ENCODE assay signal across 9 cellular contexts in the genomic region with DNA sequence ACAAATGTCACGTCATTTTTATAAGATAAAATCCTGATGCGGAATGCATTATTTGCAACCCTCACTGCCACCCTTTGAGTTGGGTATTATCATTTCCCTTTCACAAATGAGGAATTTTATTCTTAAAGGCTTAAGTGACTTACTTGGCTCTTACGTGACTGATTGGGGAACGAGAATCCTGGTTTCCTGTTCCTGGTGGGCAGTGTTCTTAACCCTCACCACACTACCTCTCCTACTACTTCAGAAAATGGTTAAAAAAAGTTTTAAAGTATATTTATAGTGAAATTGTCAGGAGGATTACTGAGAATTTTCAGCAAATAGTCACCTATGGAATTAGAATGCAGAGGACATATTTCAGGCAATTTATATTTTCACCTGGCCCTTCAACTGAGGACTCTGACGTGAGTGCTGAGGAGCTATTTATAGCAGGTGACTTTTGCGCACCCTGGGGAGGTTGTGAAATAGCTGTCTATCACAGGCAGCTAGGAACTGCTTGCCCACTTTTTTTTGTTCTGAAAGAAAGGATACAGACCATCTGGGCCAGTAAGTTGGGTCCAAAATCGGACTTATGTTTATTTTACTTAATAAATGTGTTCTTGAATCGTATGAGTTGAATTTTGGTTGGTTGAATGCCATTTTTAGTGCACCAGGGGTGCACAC. TPM values are rescaled to one million over a fixed set of nuclear protein-coding genes. Genes with fewer than 3 reads are reported as not detected.
DNase-seq lines count a peak whose midpoint lies in the region; ATAC-seq and TF ChIP-seq lines count a peak whose summit lies in the region.
"Had no signal": no experiment of that assay in that cellular context is flagged by ENCODE, and none has a peak within 500 bp of the region (broad histone marks: within the 10 kb centered on the region; RNA-seq: fewer than 3 reads in every experiment).

No MANE protein-coding gene starts in this region.

- no peaks in the 10 kb centered on the region for H3K36me3 ChIP-seq in MM.1S (replicated peaks; ENCODE audit: insufficient read depth, low read length)

- TF ChIP-seq CTCF in AG09319 (IDR thresholded peaks at IDR 0.05; ENCODE audit: low read depth, low read length): no peak
- TF ChIP-seq CTCF in epithelial cell of esophagus (IDR thresholded peaks at IDR 0.05; ENCODE audit: insufficient read depth, low read depth, low read length, missing control alignments): no peak
- TF ChIP-seq CTCF in MM.1S (IDR thresholded peaks at IDR 0.05; ENCODE audit: low read length): no peak

- no peaks in the 10 kb centered on the region for H3K79me2 ChIP-seq in MM.1S (ENCODE audit: low read length)

- H3K4me3 Mint-ChIP-seq in activated naive CD8-positive, alpha-beta T cell treated with anti-CD3 and anti-CD28 coated beads for 36 hours: no peak overlapping the region
- H3K4me3 Mint-ChIP-seq: CD4-positive, alpha-beta T cell had no signal

- H3K4me1 ChIP-seq in MM.1S (ENCODE audit: low read length): no peaks in the 10 kb centered on the region

- H3K4me2 ChIP-seq in MM.1S (ENCODE audit: low read depth, low read length): no peak overlapping the region

- no peaks in the 10 kb centered on the region for H3K9me3 ChIP-seq in MM.1S (replicated peaks; ENCODE audit: insufficient read depth, low read length)

- no peak overlapping the region for H3K27ac Mint-ChIP-seq in activated naive CD8-positive, alpha-beta T cell treated with anti-CD3 and anti-CD28 coated beads for 36 hours
- H3K27ac Mint-ChIP-seq: CD4-positive, alpha-beta T cell had no signal

- H3F3A ChIP-seq in MM.1S (ENCODE audit: insufficient read depth, low read length): no peaks in the 10 kb centered on the region

- no peaks in the 10 kb centered on the region for H4K20me1 ChIP-seq in MM.1S (ENCODE audit: insufficient read depth, low read length)

- no peaks in the 10 kb centered on the region for H3K4me1 Mint-ChIP-seq in activated naive CD8-positive, alpha-beta T cell treated with anti-CD3 and anti-CD28 coated beads for 36 hours

- no peaks in the 10 kb centered on the region for H3K36me3 Mint-ChIP-seq in activated naive CD8-positive, alpha-beta T cell treated with anti-CD3 and anti-CD28 coated beads for 36 hours

- no peak overlapping the region for H2AFZ ChIP-seq in MM.1S (ENCODE audit: low read length)

- peak; percentile 96 for ATAC-seq in GM21390 (IDR thresholded peaks at IDR 0.05; ENCODE audit: unreplicated experiment)

- no peak overlapping the region for H3K27ac ChIP-seq in MM.1S (ENCODE audit: low read length)

- H3K4me3 ChIP-seq in epithelial cell of esophagus (ENCODE audit: low read length) (no peak overlapping the region), MM.1S (ENCODE audit: low read length) (no peak overlapping the region)

- no peaks in the 10 kb centered on the region for H3K9me2 ChIP-seq in MM.1S (replicated peaks; ENCODE audit: insufficient read depth, low read length)

- no peak overlapping the region for H3K9ac ChIP-seq in MM.1S (ENCODE audit: low read length)

- no peaks in the 10 kb centered on the region for H3K27me3 ChIP-seq in MM.1S (replicated peaks; ENCODE audit: insufficient read depth, low read length)

- DNase-seq in AG09319 (ENCODE audit: extremely low read depth, low read depth): peak; percentile 61
- peak; percentile 37 for DNase-seq in HuH-7 (ENCODE audit: low spot score)
- peak; percentile 34 for DNase-seq in epithelial cell of esophagus (ENCODE audit: low read depth)
- no peak for DNase-seq in MM.1S
- DNase-seq in activated naive CD8-positive, alpha-beta T cell treated with anti-CD3 and anti-CD28 coated beads for 36 hours: no peak
- DNase-seq in NCI-H82 treated with DMSO at 0.1 percent for 48 hours (lab: John Stamatoyannopoulos, UW; ENCODE audit: unreplicated experiment): no peak
- no peak for DNase-seq in amygdala (lab: John Stamatoyannopoulos, UW)
- DNase-seq: CD4-positive, alpha-beta T cell had no signal

- peaks cover 4% of the 10 kb centered on the region for H3K27me3 Mint-ChIP-seq in activated naive CD8-positive, alpha-beta T cell treated with anti-CD3 and anti-CD28 coated beads for 36 hours

- no peaks in the 10 kb centered on the region for H3K9me3 Mint-ChIP-seq in activated naive CD8-positive, alpha-beta T cell treated with anti-CD3 and anti-CD28 coated beads for 36 hours

RNA-seq across cellular contexts. Expression of a gene that starts 18.7 kb away (rescaled TPM):
- total RNA-seq in activated naive CD8-positive, alpha-beta T cell treated with anti-CD3 and anti-CD28 coated beads for 36 hours: 1 to 10 TPM; 5.5 to 5.8 TPM

Comparison
In these comparisons a context has a peak if more than half of its experiments do, and no peak if none do; other contexts are left out.
1. DNase-seq: peak in AG09319 (single experiment), HuH-7 (single experiment) and epithelial cell of esophagus (single experiment); none in MM.1S (single experiment), activated naive CD8-positive, alpha-beta T cell treated with anti-CD3 and anti-CD28 coated beads for 36 hours (single experiment), NCI-H82 treated with DMSO at 0.1 percent for 48 hours (single experiment) and amygdala (0 of 56).